In the genomic region with DNA sequence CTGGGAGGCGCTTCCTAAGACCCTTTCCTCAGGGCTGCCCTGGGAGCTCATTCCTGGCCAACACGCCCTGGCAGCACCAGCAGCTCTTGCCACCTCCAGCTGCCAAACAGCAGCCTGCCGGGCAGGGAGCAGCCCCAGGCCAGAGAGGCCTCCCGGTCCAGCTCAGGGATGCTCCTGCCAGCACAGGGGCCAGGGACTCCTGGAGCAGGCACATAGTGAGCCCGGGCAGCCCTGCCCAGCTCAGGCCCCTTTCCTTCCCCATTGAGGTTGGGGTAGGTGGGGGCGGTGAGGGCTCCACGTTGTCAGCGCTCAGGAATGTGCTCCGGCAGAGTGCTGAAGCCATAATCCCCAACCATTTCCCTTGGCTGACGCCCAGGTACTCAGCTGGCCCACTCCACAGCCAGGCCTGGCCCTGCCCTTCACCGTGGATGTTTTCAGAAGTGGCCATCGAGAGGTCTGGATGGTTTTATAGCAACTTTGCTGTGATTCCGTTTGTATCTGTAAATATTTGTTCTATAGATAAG, we compare ENCODE assay signal across 8 cellular contexts. TPM values are rescaled to one million over a fixed set of nuclear protein-coding genes. Genes with fewer than 3 reads are reported as not detected.
DNase-seq lines count a peak whose midpoint lies in the region; ATAC-seq and TF ChIP-seq lines count a peak whose summit lies in the region.

No MANE protein-coding gene starts in this region.

- H3K27ac ChIP-seq in VCaP (peak overlapping the region; percentile 48), right atrium auricular region (peak overlapping the region; percentile 80 to 94), Karpas-422 (ENCODE audit: low read length) (no peak overlapping the region)

- no peak overlapping the region for H3K4me3 Mint-ChIP-seq in stimulated activated effector memory CD8-positive, alpha-beta T cell treated with anti-CD3 and anti-CD28 coated beads, Interleukin-12 subunit alpha, Interleukin-12 subunit beta, amount 100 ng/mL, for 72 hours

- ATAC-seq in stimulated activated effector memory CD8-positive, alpha-beta T cell treated with anti-CD3 and anti-CD28 coated beads, Interleukin-12 subunit alpha, Interleukin-12 subunit beta, amount 100 ng/mL, for 72 hours, result no peak

- no peaks in the 10 kb centered on the region for H4K20me1 ChIP-seq in Karpas-422 (ENCODE audit: insufficient read depth, low read depth, low read length)

- H3K27me3 ChIP-seq in H7 (ENCODE audit: control insufficient read depth, insufficient read depth, low read length), result no peaks in the 10 kb centered on the region
- H3K27me3 ChIP-seq in right atrium auricular region, result no peaks in the 10 kb centered on the region
- no peaks in the 10 kb centered on the region for H3K27me3 ChIP-seq in Karpas-422 (ENCODE audit: low read length)

- no peak overlapping the region for H3K9ac ChIP-seq in Karpas-422 (ENCODE audit: low read length)

- no peak overlapping the region for H3K4me2 ChIP-seq in Karpas-422 (ENCODE audit: low read depth, low read length, poor library complexity, severe bottlenecking)

- no peaks in the 10 kb centered on the region for H3K9me3 Mint-ChIP-seq in stimulated activated effector memory CD8-positive, alpha-beta T cell treated with anti-CD3 and anti-CD28 coated beads, Interleukin-12 subunit alpha, Interleukin-12 subunit beta, amount 100 ng/mL, for 72 hours

- H3K79me2 ChIP-seq in Karpas-422 (ENCODE audit: low read length), result no peaks in the 10 kb centered on the region

- H3K36me3 Mint-ChIP-seq in stimulated activated effector memory CD8-positive, alpha-beta T cell treated with anti-CD3 and anti-CD28 coated beads, Interleukin-12 subunit alpha, Interleukin-12 subunit beta, amount 100 ng/mL, for 72 hours, result peaks cover 74% of the 10 kb centered on the region

- H2AFZ ChIP-seq in Karpas-422 (ENCODE audit: low read length), result no peak overlapping the region

- H3K36me3 ChIP-seq in H7 (replicated peaks; ENCODE audit: control insufficient read depth, insufficient read depth, low read length) (peaks cover 25% of the 10 kb centered on the region), right atrium auricular region (peaks cover 79% of the 10 kb centered on the region), Karpas-422 (ENCODE audit: insufficient read depth, low read length) (peaks cover 6% of the 10 kb centered on the region; the same call in 1 of the 2 replicates)

- peaks cover 23% of the 10 kb centered on the region for H3K4me1 Mint-ChIP-seq in stimulated activated effector memory CD8-positive, alpha-beta T cell treated with anti-CD3 and anti-CD28 coated beads, Interleukin-12 subunit alpha, Interleukin-12 subunit beta, amount 100 ng/mL, for 72 hours

- no peaks in the 10 kb centered on the region for H3K9me2 ChIP-seq in Karpas-422 (replicated peaks; ENCODE audit: insufficient read depth, low read length)

- peak; percentile 77 for DNase-seq in H7
- peak; percentile 93 for DNase-seq in right atrium auricular region (ENCODE audit: low spot score)
- no peak for DNase-seq in stimulated activated effector memory CD8-positive, alpha-beta T cell treated with anti-CD3 and anti-CD28 coated beads, Interleukin-12 subunit alpha, Interleukin-12 subunit beta, amount 100 ng/mL, for 72 hours (ENCODE audit: low spot score in 2 of 2)
- no peak for DNase-seq in RPMI8226
- DNase-seq in OCI-M1 (lab: John Stamatoyannopoulos, UW), result no peak
- DNase-seq in NCI-H2227 treated with DMSO at 0.1 percent for 48 hours (lab: John Stamatoyannopoulos, UW), result no peak
- no peak for DNase-seq in Karpas-422

- H3K9me3 ChIP-seq in right atrium auricular region (no peaks in the 10 kb centered on the region), Karpas-422 (ENCODE audit: low read length) (no peaks in the 10 kb centered on the region)

- no peak for TF ChIP-seq CTCF in VCaP (conservative IDR thresholded peaks at IDR 0.05)
- no peak for TF ChIP-seq CTCF in right atrium auricular region (IDR thresholded peaks at IDR 0.05)

- H3K4me3 ChIP-seq in H7 (ENCODE audit: insufficient read depth, low read depth, low read length), result no peak overlapping the region
- H3K4me3 ChIP-seq in right atrium auricular region, result no peak overlapping the region
- no peak overlapping the region for H3K4me3 ChIP-seq in Karpas-422 (ENCODE audit: low read length)

- H3K4me1 ChIP-seq in right atrium auricular region (peaks cover 0 to 48% of the 10 kb centered on the region in 2 donors), Karpas-422 (ENCODE audit: low read length) (no peaks in the 10 kb centered on the region)

- peak overlapping the region; percentile 48 for H3K27ac Mint-ChIP-seq in stimulated activated effector memory CD8-positive, alpha-beta T cell treated with anti-CD3 and anti-CD28 coated beads, Interleukin-12 subunit alpha, Interleukin-12 subunit beta, amount 100 ng/mL, for 72 hours

RNA-seq across cellular contexts. Expression of gene SLC39A13, which starts 7.6 kb away (rescaled TPM):
- total RNA-seq in H7 (2014; rRNA removed; shearing (Covaris generic)), result 26.7 and 29.0 TPM in 2 replicates
- 10 to 100 TPM; 78.4 to 79.8 TPM for total RNA-seq in right atrium auricular region
- 24.9 and 32.8 TPM in 2 replicates for total RNA-seq in Karpas-422 (2014; rRNA removed; shearing (Covaris generic); ENCODE audit: low replicate concordance)

RNA-seq across cellular contexts. Expression of gene PSMC3, which starts 10.2 kb away (rescaled TPM):
- total RNA-seq in H7 (2014; rRNA removed; shearing (Covaris generic)), result 132 and 162 TPM in 2 replicates
- total RNA-seq in right atrium auricular region, result 100 to 1,000 TPM; 130 to 177 TPM
- total RNA-seq in Karpas-422 (2014; rRNA removed; shearing (Covaris generic); ENCODE audit: low replicate concordance), result 40.6 and 119 TPM in 2 replicates

RNA-seq across cellular contexts. Expression of gene RAPSN, which starts 32.9 kb away (rescaled TPM):
- total RNA-seq in H7 (2014; rRNA removed; shearing (Covaris generic)), result 0.33 and 0.42 TPM in 2 replicates
- total RNA-seq in right atrium auricular region, result not detected
- 0.52 and 4.5 TPM in 2 replicates for total RNA-seq in Karpas-422 (2014; rRNA removed; shearing (Covaris generic); ENCODE audit: low replicate concordance)

RNA-seq across cellular contexts. Expression of gene SPI1, which starts 37.7 kb away (rescaled TPM):
- 0.42 and 0.81 TPM in 2 replicates for total RNA-seq in H7 (2014; rRNA removed; shearing (Covaris generic))
- 10 to 100 TPM in 1 of 2 donors, 1 to 10 TPM in 1; 7.5 to 23.1 TPM for total RNA-seq in right atrium auricular region
- total RNA-seq in Karpas-422 (2014; rRNA removed; shearing (Covaris generic); ENCODE audit: low replicate concordance), result 114 and 198 TPM in 2 replicates

Comparison
In these comparisons a context has a peak if more than half of its experiments do, and no peak if none do; other contexts are left out.
1. DNase-seq: peak in H7 (single experiment) and right atrium auricular region (single experiment); none in stimulated activated effector memory CD8-positive, alpha-beta T cell treated with anti-CD3 and anti-CD28 coated beads, Interleukin-12 subunit alpha, Interleukin-12 subunit beta, amount 100 ng/mL, for 72 hours (0 of 2), RPMI8226 (single experiment), OCI-M1 (single experiment), NCI-H2227 treated with DMSO at 0.1 percent for 48 hours (single experiment) and Karpas-422 (single experiment).